In the genomic region with DNA sequence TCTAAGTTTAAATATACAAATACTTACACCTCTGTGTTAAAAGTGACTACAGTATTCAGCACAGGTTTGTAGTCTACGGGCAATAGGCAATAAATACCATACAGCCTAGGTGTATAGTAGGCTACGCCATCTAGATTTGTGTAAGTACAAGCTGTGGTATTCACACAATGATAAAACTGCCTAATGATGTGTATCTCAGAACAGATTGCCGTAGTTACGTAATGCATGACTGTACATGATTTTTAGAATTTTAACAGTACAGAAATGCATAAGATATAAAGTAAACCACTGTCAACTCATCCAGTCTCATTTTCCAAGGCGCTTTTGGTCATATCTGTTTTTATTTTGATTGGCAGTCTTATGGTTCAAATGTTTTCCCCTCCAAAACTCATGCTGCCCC, we compare ENCODE assay signal across 28 cellular contexts.
"Had no signal": no experiment of that assay in that cellular context is flagged by ENCODE, and none has a peak within 500 bp of the region (broad histone marks: within the 10 kb centered on the region; RNA-seq: fewer than 3 reads in every experiment).

No MANE protein-coding gene starts in this region.

- H3K27ac ChIP-seq: colonic mucosa, coronary artery, dorsolateral prefrontal cortex, epithelial cell of prostate, esophagus muscularis mucosa, esophagus squamous epithelium, foreskin keratinocyte, gastrocnemius medialis, gastroesophageal sphincter, heart left ventricle, heart right ventricle had no signal

- H3K4me3 Mint-ChIP-seq: dendritic cell treated with granulocyte-macrophage colony-stimulating factor and Interleukin-4, amounts not matched to agents 40 ng/mL and 50 ng/mL, for 4 days; effector memory CD8-positive, alpha-beta T cell; endodermal cell had no signal

- FAIRE-seq: colon, endometrium, endothelial cell of umbilical vein, frontal cortex had no signal

- H3K9me3 ChIP-seq: colonic mucosa, esophagus muscularis mucosa, esophagus squamous epithelium, gastrocnemius medialis, gastroesophageal sphincter had no signal

- H3K9me3 Mint-ChIP-seq: endodermal cell had no signal

- H3K27me3 Mint-ChIP-seq: dendritic cell treated with granulocyte-macrophage colony-stimulating factor and Interleukin-4, amounts not matched to agents 40 ng/mL and 50 ng/mL, for 4 days; effector memory CD8-positive, alpha-beta T cell had no signal

- H3K4me3 ChIP-seq: colonic mucosa, coronary artery, dorsolateral prefrontal cortex, esophagus muscularis mucosa, esophagus squamous epithelium, gastrocnemius medialis, gastroesophageal sphincter, heart left ventricle, heart right ventricle had no signal

- H3K27ac Mint-ChIP-seq: dendritic cell treated with granulocyte-macrophage colony-stimulating factor and Interleukin-4, amounts not matched to agents 40 ng/mL and 50 ng/mL, for 4 days; effector memory CD8-positive, alpha-beta T cell; endodermal cell had no signal

- DNase-seq: colonic mucosa; cortex of kidney; dermis blood vessel endothelial cell; dorsolateral prefrontal cortex; effector CD4-positive, alpha-beta T cell; effector CD8-positive, alpha-beta T cell; effector memory CD4-positive, alpha-beta T cell; effector memory CD8-positive, alpha-beta T cell; endodermal cell; erythroblast; esophagus squamous epithelium; foreskin fibroblast; foreskin keratinocyte; foreskin melanocyte; gastrocnemius medialis; glutamatergic neuron; head of caudate nucleus; heart left ventricle; heart right ventricle had no signal

- H3K36me3 ChIP-seq: colonic mucosa, esophagus muscularis mucosa, esophagus squamous epithelium, gastrocnemius medialis, gastroesophageal sphincter, heart left ventricle, heart right ventricle had no signal

- H3K4me1 ChIP-seq: colonic mucosa, esophagus muscularis mucosa, esophagus squamous epithelium, foreskin keratinocyte, gastrocnemius medialis, gastroesophageal sphincter, heart left ventricle, heart right ventricle had no signal

- H3K27me3 ChIP-seq: colonic mucosa, dorsolateral prefrontal cortex, esophagus muscularis mucosa, esophagus squamous epithelium, foreskin keratinocyte, gastrocnemius medialis, gastroesophageal sphincter, heart left ventricle, heart right ventricle had no signal
